In genomic region chr9:78932849-78933627, GRCh38 we compare ENCODE assay signal across 15 cellular contexts.
DNase-seq lines count a peak whose midpoint lies in the region; ATAC-seq, FAIRE-seq and TF ChIP-seq lines count a peak whose summit lies in the region.
"Had no signal": no experiment of that assay in that cellular context is flagged by ENCODE, and none has a peak within 500 bp of the region (broad histone marks: within the 10 kb centered on the region; RNA-seq: fewer than 3 reads in every experiment).

No MANE protein-coding gene starts in this region.

- no peaks in the 10 kb centered on the region for H3K4me1 ChIP-seq in endodermal cell (ENCODE audit: control insufficient read depth, insufficient read depth, low read length)
- H3K4me1 ChIP-seq: psoas muscle had no signal

- H3K4me3 ChIP-seq in bronchial epithelial cell (ENCODE audit: low read depth, low read length) = no peak overlapping the region
- H3K4me3 ChIP-seq in kidney epithelial cell (ENCODE audit: low read depth, low read length) = no peak overlapping the region
- H3K4me3 ChIP-seq in endodermal cell (ENCODE audit: low read length) = no peak overlapping the region
- H3K4me3 ChIP-seq: MG63, psoas muscle had no signal

- 44 to 75% methylated on average over 2 to 4 of the region's 4 CpGs for WGBS in endodermal cell (ENCODE audit: insufficient coverage in 1 of 2, insufficient read length in 1 of 2), 2 experiments

- H3K27me3 Mint-ChIP-seq in activated T-helper 2 cell treated with anti-CD3 and anti-CD28 coated beads, Interferon-gamma antibody, Interleukin-2, Interleukin-4, amounts not matched to agents 10 μg/mL and 5 μg/mL and 100 μg/mL, durations not matched to agents 14 hours and 24 hours and 36 hours (ENCODE audit: low read depth) = no peaks in the 10 kb centered on the region
- H3K27me3 Mint-ChIP-seq in endodermal cell (ENCODE audit: insufficient read depth) = no peaks in the 10 kb centered on the region
- H3K27me3 Mint-ChIP-seq: stimulated activated naive CD8-positive, alpha-beta T cell treated with anti-CD3 and anti-CD28 coated beads, Interleukin-15, Interleukin-2, amounts not matched to agents 100 ng/mL and 50 ng/mL, for 24 hours had no signal

- H3K4me3 Mint-ChIP-seq in activated T-helper 2 cell treated with anti-CD3 and anti-CD28 coated beads, Interferon-gamma antibody, Interleukin-2, Interleukin-4, amounts not matched to agents 10 μg/mL and 5 μg/mL and 100 μg/mL, durations not matched to agents 14 hours and 24 hours and 36 hours (ENCODE audit: low read depth) = no peak overlapping the region
- H3K4me3 Mint-ChIP-seq in endodermal cell = no peak overlapping the region
- H3K4me3 Mint-ChIP-seq: stimulated activated naive CD8-positive, alpha-beta T cell treated with anti-CD3 and anti-CD28 coated beads, Interleukin-15, Interleukin-2, amounts not matched to agents 100 ng/mL and 50 ng/mL, for 24 hours had no signal

- TF ChIP-seq CTCF in bronchial epithelial cell (IDR thresholded peaks at IDR 0.05; ENCODE audit: insufficient read depth, low read length, severe bottlenecking) = no peak
- TF ChIP-seq CTCF in kidney epithelial cell (IDR thresholded peaks at IDR 0.05; ENCODE audit: insufficient read depth, low read length, poor library complexity, severe bottlenecking) = no peak
- no peak for TF ChIP-seq CTCF in endodermal cell (conservative IDR thresholded peaks at IDR 0.05)

- intact Hi-C loops in activated T-helper 2 cell treated with anti-CD3 and anti-CD28 coated beads, Interferon-gamma antibody, Interleukin-2, Interleukin-4, amounts not matched to agents 10 μg/mL and 5 μg/mL and 100 μg/mL, durations not matched to agents 14 hours and 24 hours and 36 hours (cut with micrococcal nuclease) = no loop called here

- no peak for ATAC-seq in HG03097 (IDR thresholded peaks at IDR 0.05; ENCODE audit: low FRiP score, unreplicated experiment)
- ATAC-seq in GM18502 (IDR thresholded peaks at IDR 0.05; ENCODE audit: poor library complexity, unreplicated experiment) = no peak
- ATAC-seq: psoas muscle had no signal

- no peak for FAIRE-seq in bronchial epithelial cell (lab: Jason Lieb, UNC)

- H3K9me3 ChIP-seq in endodermal cell (ENCODE audit: control insufficient read depth, low read length) = no peaks in the 10 kb centered on the region
- H3K9me3 ChIP-seq: MG63, psoas muscle had no signal

- peak; percentile 10 for DNase-seq in AG20443 (ENCODE audit: low spot score)
- DNase-seq in HT1080 (ENCODE audit: low read depth) = peak; percentile 88
- DNase-seq in bronchial epithelial cell (ENCODE audit: low read depth) = peak; percentile 85
- DNase-seq in kidney epithelial cell (ENCODE audit: low read depth) = peak; percentile 44
- no peak for DNase-seq in activated T-helper 2 cell treated with anti-CD3 and anti-CD28 coated beads, Interferon-gamma antibody, Interleukin-2, Interleukin-4, amounts not matched to agents 10 μg/mL and 5 μg/mL and 100 μg/mL, durations not matched to agents 14 hours and 24 hours and 36 hours (ENCODE audit: low spot score)
- DNase-seq in endodermal cell = no peak
- DNase-seq: effector CD8-positive, alpha-beta T cell; MG63; NCI-H510A; psoas muscle; stimulated activated CD4-positive, alpha-beta T cell treated with anti-CD3 and anti-CD28 coated beads, Interleukin-4, amount 100 ng/mL, for 4 hours had no signal

- H3K36me3 Mint-ChIP-seq in activated T-helper 2 cell treated with anti-CD3 and anti-CD28 coated beads, Interferon-gamma antibody, Interleukin-2, Interleukin-4, amounts not matched to agents 10 μg/mL and 5 μg/mL and 100 μg/mL, durations not matched to agents 14 hours and 24 hours and 36 hours (ENCODE audit: low read depth) = no peaks in the 10 kb centered on the region
- no peaks in the 10 kb centered on the region for H3K36me3 Mint-ChIP-seq in endodermal cell (ENCODE audit: low read depth)

- H3K27ac Mint-ChIP-seq in activated T-helper 2 cell treated with anti-CD3 and anti-CD28 coated beads, Interferon-gamma antibody, Interleukin-2, Interleukin-4, amounts not matched to agents 10 μg/mL and 5 μg/mL and 100 μg/mL, durations not matched to agents 14 hours and 24 hours and 36 hours = no peak overlapping the region
- H3K27ac Mint-ChIP-seq in endodermal cell = no peak overlapping the region
- H3K27ac Mint-ChIP-seq: stimulated activated naive CD8-positive, alpha-beta T cell treated with anti-CD3 and anti-CD28 coated beads, Interleukin-15, Interleukin-2, amounts not matched to agents 100 ng/mL and 50 ng/mL, for 24 hours had no signal

- H3K27ac ChIP-seq in endodermal cell (ENCODE audit: low read depth, low read length) = no peak overlapping the region
- H3K27ac ChIP-seq: psoas muscle, VCaP had no signal

- H3K4me1 Mint-ChIP-seq in activated T-helper 2 cell treated with anti-CD3 and anti-CD28 coated beads, Interferon-gamma antibody, Interleukin-2, Interleukin-4, amounts not matched to agents 10 μg/mL and 5 μg/mL and 100 μg/mL, durations not matched to agents 14 hours and 24 hours and 36 hours (ENCODE audit: low read depth) = no peaks in the 10 kb centered on the region
- peaks cover 2% of the 10 kb centered on the region for H3K4me1 Mint-ChIP-seq in endodermal cell

- H3K27me3 ChIP-seq in bronchial epithelial cell (ENCODE audit: control insufficient read depth, insufficient read depth, low read length) = no peaks in the 10 kb centered on the region
- H3K27me3 ChIP-seq in kidney epithelial cell (ENCODE audit: control insufficient read depth, insufficient read depth, low read length) = no peaks in the 10 kb centered on the region
- H3K27me3 ChIP-seq in endodermal cell (ENCODE audit: control insufficient read depth, insufficient read depth, low read length, poor library complexity, severe bottlenecking) = no peaks in the 10 kb centered on the region
- H3K27me3 ChIP-seq: MG63 had no signal

- no peaks in the 10 kb centered on the region for H3K9me3 Mint-ChIP-seq in activated T-helper 2 cell treated with anti-CD3 and anti-CD28 coated beads, Interferon-gamma antibody, Interleukin-2, Interleukin-4, amounts not matched to agents 10 μg/mL and 5 μg/mL and 100 μg/mL, durations not matched to agents 14 hours and 24 hours and 36 hours
- no peaks in the 10 kb centered on the region for H3K9me3 Mint-ChIP-seq in endodermal cell

- H3K9ac ChIP-seq in endodermal cell (ENCODE audit: extremely low read depth, low read length, poor library complexity, severe bottlenecking) = no peak overlapping the region

- no peaks in the 10 kb centered on the region for H3K36me3 ChIP-seq in bronchial epithelial cell (ENCODE audit: control insufficient read depth, insufficient read depth, low read length)
- H3K36me3 ChIP-seq in kidney epithelial cell (ENCODE audit: control insufficient read depth, insufficient read depth, low read length) = no peaks in the 10 kb centered on the region
- H3K36me3 ChIP-seq in endodermal cell (ENCODE audit: control insufficient read depth, insufficient read depth, low read length) = no peaks in the 10 kb centered on the region
- H3K36me3 ChIP-seq: MG63 had no signal

Comparison
In these comparisons a context has a peak if more than half of its experiments do, and no peak if none do; other contexts are left out.
1. DNase-seq: peak in AG20443 (single experiment), HT1080 (single experiment), bronchial epithelial cell (single experiment) and kidney epithelial cell (single experiment); none in activated T-helper 2 cell treated with anti-CD3 and anti-CD28 coated beads, Interferon-gamma antibody, Interleukin-2, Interleukin-4, amounts not matched to agents 10 μg/mL and 5 μg/mL and 100 μg/mL, durations not matched to agents 14 hours and 24 hours and 36 hours (single experiment) and endodermal cell (single experiment).